1 cellular context compared by ENCODE assay signal in genomic region chr2:208182835-208183234, GRCh38.
TF ChIP-seq lines count a peak whose summit lies in the region.

No MANE protein-coding gene starts in this region.

TF ChIP-seq in GM23338, 12 proteins besides CTCF, POLR2A, EP300 and RAD21 (continued from another document):
- TF ChIP-seq ETS1 (IDR thresholded peaks at IDR 0.05) = no peak
- no peak for TF ChIP-seq EZH2 (IDR thresholded peaks at IDR 0.05; ENCODE audit: low read depth, unreplicated experiment)
- no peak for TF ChIP-seq CREB1 (CRISPR knock-in tag; IDR thresholded peaks at IDR 0.05; ENCODE audit: low read depth)
- no peak for TF ChIP-seq EZH2phosphoT487 (IDR thresholded peaks at IDR 0.05; ENCODE audit: unreplicated experiment)
- no peak for TF ChIP-seq JUNB (IDR thresholded peaks at IDR 0.05; ENCODE audit: unreplicated experiment)
- no peak for TF ChIP-seq REST (IDR thresholded peaks at IDR 0.05; ENCODE audit: unreplicated experiment)
- TF ChIP-seq ZNF331 (CRISPR knock-in tag; IDR thresholded peaks at IDR 0.05; ENCODE audit: low read depth) = no peak
- no peak for TF ChIP-seq NANOG (IDR thresholded peaks at IDR 0.05; ENCODE audit: borderline replicate concordance)
